28 cellular contexts compared by ENCODE assay signal in genomic region chr7:135578569-135578968, GRCh38.
"Had no signal": no experiment of that assay in that cellular context is flagged by ENCODE, and none has a peak within 500 bp of the region (broad histone marks: within the 10 kb centered on the region; RNA-seq: fewer than 3 reads in every experiment).

No MANE protein-coding gene starts in this region.

- H3K27me3 ChIP-seq: ascending aorta, breast epithelium, cardiac muscle cell, colonic mucosa, dorsolateral prefrontal cortex, foreskin keratinocyte, gastrocnemius medialis, heart left ventricle had no signal

- DNase-seq: activated CD4-positive, alpha-beta memory T cell treated with anti-CD3 and anti-CD28 coated beads for 36 hours; activated CD4-positive, alpha-beta T cell treated with anti-CD3 and anti-CD28 coated beads for 36 hours; activated CD4-positive, alpha-beta T cell treated with anti-CD3 and anti-CD28 coated beads, Interleukin-2, amount 10 ng/mL, durations not matched to agents 24 days and 14 days; activated CD4-positive, CD25-positive, alpha-beta regulatory T cell; activated CD4-positive, CD25-positive, alpha-beta regulatory T cell treated with anti-CD3 and anti-CD28 coated beads, Interleukin-2, amount 50 U/mL, for 72 hours; activated CD8-positive, alpha-beta T cell treated with anti-CD3 and anti-CD28 coated beads, Interleukin-2, amount 10 ng/mL, durations not matched to agents 7 days and 5 days; activated effector memory CD4-positive, alpha-beta T cell treated with Interleukin-2 at 50 U/mL for 16 hours; activated gamma-delta T cell treated with Interleukin-2 at 50 U/mL for 16 hours; activated naive CD4-positive, alpha-beta T cell treated with anti-CD3 and anti-CD28 coated beads, Interleukin-2, amount 50 U/mL, for 16 hours; activated naive CD4-positive, alpha-beta T cell treated with Interleukin-2 at 50 U/mL for 16 hours; activated naive CD8-positive, alpha-beta T cell treated with anti-CD3 and anti-CD28 coated beads, Interleukin-2, amount 10 ng/mL, durations not matched to agents 7 days and 5 days; activated T-cell treated with anti-CD3 and anti-CD28 coated beads, Interleukin-2, amount 50 U/mL, for 4 hours; central memory CD4-positive, alpha-beta T cell; cerebellar nuclear complex; colonic mucosa; dorsolateral prefrontal cortex; effector memory CD8-positive, alpha-beta T cell; foreskin keratinocyte; gastrocnemius medialis; glutamatergic neuron; heart left ventricle had no signal

- H3K4me3 ChIP-seq: ascending aorta, breast epithelium, cardiac muscle cell, colonic mucosa, dorsolateral prefrontal cortex, gastrocnemius medialis, heart left ventricle had no signal

- H3K4me1 Mint-ChIP-seq: brain had no signal

- H3K9me3 Mint-ChIP-seq: activated CD4-positive, alpha-beta memory T cell treated with anti-CD3 and anti-CD28 coated beads for 36 hours; activated T-cell treated with anti-CD3 and anti-CD28 coated beads, Interleukin-2, amount 50 U/mL, for 4 hours; activated T-helper 17 cell treated with anti-CD3 and anti-CD28 coated beads, Interleukin-2, amount 50 U/mL, for 72 hours; brain; effector memory CD8-positive, alpha-beta T cell had no signal

- ATAC-seq: activated CD4-positive, alpha-beta T cell treated with anti-CD3 and anti-CD28 coated beads for 36 hours; activated CD8-positive, alpha-beta T cell treated with anti-CD3 and anti-CD28 coated beads, Interleukin-2, amount 10 ng/mL, durations not matched to agents 7 days and 5 days; activated T-cell treated with anti-CD3 and anti-CD28 coated beads, Interleukin-2, amount 50 U/mL, for 4 hours; activated T-helper 17 cell treated with anti-CD3 and anti-CD28 coated beads, Interleukin-2, amount 50 U/mL, for 72 hours; effector memory CD8-positive, alpha-beta T cell; esophagus mucosa; foreskin keratinocyte; gastrocnemius medialis; heart left ventricle had no signal

- H3K36me3 ChIP-seq: breast epithelium had no signal

- H3K27ac Mint-ChIP-seq: activated CD4-positive, alpha-beta memory T cell treated with anti-CD3 and anti-CD28 coated beads for 36 hours; activated CD4-positive, alpha-beta T cell treated with anti-CD3 and anti-CD28 coated beads for 36 hours; activated CD4-positive, alpha-beta T cell treated with anti-CD3 and anti-CD28 coated beads, Interleukin-2, amount 10 ng/mL, durations not matched to agents 24 days and 14 days; activated CD8-positive, alpha-beta T cell treated with anti-CD3 and anti-CD28 coated beads, Interleukin-2, amount 10 ng/mL, durations not matched to agents 7 days and 5 days; activated naive CD8-positive, alpha-beta T cell treated with anti-CD3 and anti-CD28 coated beads, Interleukin-2, amount 10 ng/mL, durations not matched to agents 7 days and 5 days; activated T-helper 17 cell treated with anti-CD3 and anti-CD28 coated beads, Interleukin-2, amount 50 U/mL, for 72 hours; brain; effector memory CD8-positive, alpha-beta T cell had no signal

- H3K4me3 Mint-ChIP-seq: activated CD4-positive, alpha-beta memory T cell treated with anti-CD3 and anti-CD28 coated beads for 36 hours; activated CD4-positive, alpha-beta T cell treated with anti-CD3 and anti-CD28 coated beads for 36 hours; activated CD4-positive, alpha-beta T cell treated with anti-CD3 and anti-CD28 coated beads, Interleukin-2, amount 10 ng/mL, durations not matched to agents 24 days and 14 days; activated CD8-positive, alpha-beta T cell treated with anti-CD3 and anti-CD28 coated beads, Interleukin-2, amount 10 ng/mL, durations not matched to agents 7 days and 5 days; activated naive CD8-positive, alpha-beta T cell treated with anti-CD3 and anti-CD28 coated beads, Interleukin-2, amount 10 ng/mL, durations not matched to agents 7 days and 5 days; activated T-cell treated with anti-CD3 and anti-CD28 coated beads, Interleukin-2, amount 50 U/mL, for 4 hours; activated T-helper 17 cell treated with anti-CD3 and anti-CD28 coated beads, Interleukin-2, amount 50 U/mL, for 72 hours; brain; effector memory CD8-positive, alpha-beta T cell had no signal

- H3K9me3 ChIP-seq: ascending aorta, breast epithelium, colonic mucosa, gastrocnemius medialis, heart left ventricle had no signal

- H3K27me3 Mint-ChIP-seq: activated CD4-positive, alpha-beta memory T cell treated with anti-CD3 and anti-CD28 coated beads for 36 hours; activated CD4-positive, alpha-beta T cell treated with anti-CD3 and anti-CD28 coated beads for 36 hours; activated CD4-positive, alpha-beta T cell treated with anti-CD3 and anti-CD28 coated beads, Interleukin-2, amount 10 ng/mL, durations not matched to agents 24 days and 14 days; activated naive CD8-positive, alpha-beta T cell treated with anti-CD3 and anti-CD28 coated beads, Interleukin-2, amount 10 ng/mL, durations not matched to agents 7 days and 5 days; activated T-helper 17 cell treated with anti-CD3 and anti-CD28 coated beads, Interleukin-2, amount 50 U/mL, for 72 hours; brain; effector memory CD8-positive, alpha-beta T cell had no signal

- H3K27ac ChIP-seq: ascending aorta, breast epithelium, cardiac muscle cell, colonic mucosa, dorsolateral prefrontal cortex, epithelial cell of prostate, foreskin keratinocyte, gastrocnemius medialis, heart left ventricle had no signal

- H3K4me1 ChIP-seq: ascending aorta, breast epithelium, colonic mucosa, foreskin keratinocyte, gastrocnemius medialis had no signal
